In genomic region chr4:54173281-54173912, GRCh38 we compare ENCODE assay signal across 16 cellular contexts. TPM values are rescaled to one million over a fixed set of nuclear protein-coding genes. Genes with fewer than 3 reads are reported as not detected.
DNase-seq lines count a peak whose midpoint lies in the region; ATAC-seq lines count a peak whose summit lies in the region.
"Had no signal": no experiment of that assay in that cellular context is flagged by ENCODE, and none has a peak within 500 bp of the region (broad histone marks: within the 10 kb centered on the region; RNA-seq: fewer than 3 reads in every experiment).

No MANE protein-coding gene starts in this region.

- H3K27me3 Mint-ChIP-seq in activated T-cell treated with anti-CD3 and anti-CD28 coated beads, Interleukin-2, amount 50 U/mL, for 72 hours (ENCODE audit: low read depth): no peaks in the 10 kb centered on the region

- no peak overlapping the region for H3K4me3 Mint-ChIP-seq in activated T-cell treated with anti-CD3 and anti-CD28 coated beads, Interleukin-2, amount 50 U/mL, for 72 hours
- H3K4me3 Mint-ChIP-seq: CD14-positive monocyte, IgD-negative memory B cell had no signal

- DNase-seq in AG20443 (ENCODE audit: low spot score) (peak; percentile 20), EL (peak; percentile 10), SK-MEL-5 (ENCODE audit: low read depth, low spot score) (peak; percentile 18), foreskin melanocyte (peak; percentile 74), germinal center (ENCODE audit: low spot score) (no peak), SIG-M5 (lab: John Stamatoyannopoulos, UW) (no peak)
- no peak for DNase-seq in activated T-cell treated with anti-CD3 and anti-CD28 coated beads, Interleukin-2, amount 50 U/mL, for 72 hours
- DNase-seq: AML-193, Caco-2, DMS153, NCI-H187, NCI-H748 treated with DMSO at 0.1 percent for 48 hours, PC-9, SK-N-SH had no signal

- peaks cover 0 to 1% of the 10 kb centered on the region in 2 donors for H3K36me3 Mint-ChIP-seq in activated T-cell treated with anti-CD3 and anti-CD28 coated beads, Interleukin-2, amount 50 U/mL, for 72 hours (ENCODE audit: insufficient read depth in 2 of 2)
- H3K36me3 Mint-ChIP-seq: CD14-positive monocyte had no signal

- peaks cover 0 to 2% of the 10 kb centered on the region in 2 donors for H3K9me3 Mint-ChIP-seq in activated T-cell treated with anti-CD3 and anti-CD28 coated beads, Interleukin-2, amount 50 U/mL, for 72 hours

- no peak for ATAC-seq in activated T-cell treated with anti-CD3 and anti-CD28 coated beads, Interleukin-2, amount 50 U/mL, for 72 hours (replicated peaks in 1 of 2)

- H3K27ac Mint-ChIP-seq in activated T-cell treated with anti-CD3 and anti-CD28 coated beads, Interleukin-2, amount 50 U/mL, for 72 hours: no peak overlapping the region
- H3K27ac Mint-ChIP-seq: CD14-positive monocyte, IgD-negative memory B cell had no signal

- no peaks in the 10 kb centered on the region for H3K4me1 Mint-ChIP-seq in activated T-cell treated with anti-CD3 and anti-CD28 coated beads, Interleukin-2, amount 50 U/mL, for 72 hours (ENCODE audit: low read depth)

- in situ Hi-C loops in SK-MEL-5 (cut with HindIII; ENCODE audit: low pct_unique_long_range_greater_than_20kb, low sequenced_read_pairs): no loop called here

RNA-seq across cellular contexts. Expression of gene PDGFRA, which starts 55.7 kb away (rescaled TPM):
- 0.96 and 1.3 TPM in 2 replicates for total RNA-seq in SK-MEL-5 (2014; rRNA removed; shearing (Covaris generic))
- 1.4 and 4.3 TPM in 2 replicates for polyA plus RNA-seq in SK-MEL-5 (2015; cell fraction: cytosol; rRNA removed)
- polyA plus RNA-seq in SK-MEL-5 (2015; cell fraction: nucleus; rRNA removed): 0.51 and 1.1 TPM in 2 replicates
- under 1 TPM in 1 of 2 donors, not detected in 1; 0.43 TPM for total RNA-seq in activated T-cell treated with anti-CD3 and anti-CD28 coated beads, Interleukin-2, amount 50 U/mL, for 72 hours
- total RNA-seq: PC-9 had no signal
- polyA plus RNA-seq: CD14-positive monocyte, IgD-negative memory B cell had no signal

Comparison
In these comparisons a context has a peak if more than half of its experiments do, and no peak if none do; other contexts are left out.
1. DNase-seq: peak in AG20443 (single experiment), EL (single experiment), SK-MEL-5 (single experiment) and foreskin melanocyte (single experiment); none in germinal center (single experiment), activated T-cell treated with anti-CD3 and anti-CD28 coated beads, Interleukin-2, amount 50 U/mL, for 72 hours (0 of 2) and SIG-M5 (single experiment).